Comparison of ENCODE assay signal across 1 cellular context in genomic region chr4:36812153-36812552, GRCh38.
TF ChIP-seq lines count a peak whose summit lies in the region.

No MANE protein-coding gene starts in this region.

TF ChIP-seq in GM23338, 12 proteins besides CTCF, POLR2A, EP300 and RAD21 (continued from another document):
- TF ChIP-seq ZNF114 (CRISPR knock-in tag; IDR thresholded peaks at IDR 0.05): no peak
- TF ChIP-seq CREB1 (CRISPR knock-in tag; IDR thresholded peaks at IDR 0.05; ENCODE audit: low read depth): no peak
